ENCODE assay signal across 22 cellular contexts in genomic region chr17:81335388-81336157, GRCh38. TPM values are rescaled to one million over a fixed set of nuclear protein-coding genes. Genes with fewer than 3 reads are reported as not detected.
DNase-seq lines count a peak whose midpoint lies in the region; ATAC-seq and TF ChIP-seq lines count a peak whose summit lies in the region.
"Had no signal": no experiment of that assay in that cellular context is flagged by ENCODE, and none has a peak within 500 bp of the region (broad histone marks: within the 10 kb centered on the region; RNA-seq: fewer than 3 reads in every experiment).

No MANE protein-coding gene starts in this region.

- H3K4me3 Mint-ChIP-seq in CD8-positive, alpha-beta memory T cell = no peak overlapping the region
- H3K4me3 Mint-ChIP-seq in mesothelial cell of epicardium = no peak overlapping the region
- H3K4me3 Mint-ChIP-seq: activated B cell treated with CpG ODN at 0.5 μM for 24 hours; activated CD8-positive, alpha-beta T cell treated with anti-CD3 and anti-CD28 coated beads for 36 hours; memory B cell; naive thymus-derived CD4-positive, alpha-beta T cell; stimulated activated memory B cell treated with anti-CD40 and anti-IgM and Interleukin-4, amounts not matched to agents 10 μg/mL and 1 μg/mL and 100 μg/mL, for 72 hours had no signal

- POLR2A ChIA-PET in CD8-positive, alpha-beta memory T cell (lab: Charles Lee) = no interaction called here

- peaks cover 0 to 27% of the 10 kb centered on the region in 2 donors for H3K4me1 ChIP-seq in lung (ENCODE audit: control insufficient read depth in 2 of 2, insufficient read depth in 2 of 2, low read length in 2 of 2)
- no peaks in the 10 kb centered on the region for H3K4me1 ChIP-seq in CD8-positive, alpha-beta memory T cell (ENCODE audit: insufficient read depth, low read length)

- no peaks in the 10 kb centered on the region for H3K36me3 ChIP-seq in H7 (replicated peaks; ENCODE audit: control insufficient read depth, insufficient read depth, low read length)
- H3K36me3 ChIP-seq in lung (ENCODE audit: control insufficient read depth in 2 of 2, insufficient read depth in 2 of 2, low read length in 2 of 2) = no peaks in the 10 kb centered on the region
- no peaks in the 10 kb centered on the region for H3K36me3 ChIP-seq in CD8-positive, alpha-beta memory T cell (ENCODE audit: insufficient read depth, low read length)

- H3K4me3 ChIP-seq in H7 (ENCODE audit: insufficient read depth, low read depth, low read length) (no peak overlapping the region), lung (no peak overlapping the region)
- no peak overlapping the region for H3K4me3 ChIP-seq in CD8-positive, alpha-beta memory T cell (ENCODE audit: low read length)

- no peaks in the 10 kb centered on the region for H3K4me1 Mint-ChIP-seq in CD8-positive, alpha-beta memory T cell
- H3K4me1 Mint-ChIP-seq in mesothelial cell of epicardium = peaks cover 41% of the 10 kb centered on the region
- H3K4me1 Mint-ChIP-seq: activated B cell treated with CpG ODN at 0.5 μM for 24 hours; stimulated activated memory B cell treated with anti-CD40 and anti-IgM and Interleukin-4, amounts not matched to agents 10 μg/mL and 1 μg/mL and 100 μg/mL, for 72 hours had no signal

- 75 to 78% methylated on average over 12 of the region's 12 CpGs for WGBS in lung, 2 donors

- no peak overlapping the region for H3K27ac Mint-ChIP-seq in CD8-positive, alpha-beta memory T cell
- no peak overlapping the region for H3K27ac Mint-ChIP-seq in mesothelial cell of epicardium
- H3K27ac Mint-ChIP-seq: activated B cell treated with CpG ODN at 0.5 μM for 24 hours; activated CD8-positive, alpha-beta T cell treated with anti-CD3 and anti-CD28 coated beads for 36 hours; memory B cell; naive thymus-derived CD4-positive, alpha-beta T cell; stimulated activated memory B cell treated with anti-CD40 and anti-IgM and Interleukin-4, amounts not matched to agents 10 μg/mL and 1 μg/mL and 100 μg/mL, for 72 hours had no signal

- H3K27me3 Mint-ChIP-seq in CD8-positive, alpha-beta memory T cell = peaks cover 33 to 44% of the 10 kb centered on the region in 2 donors
- H3K27me3 Mint-ChIP-seq in mesothelial cell of epicardium (ENCODE audit: low read depth) = no peaks in the 10 kb centered on the region

- no peaks in the 10 kb centered on the region for H3K9me3 ChIP-seq in lung (ENCODE audit: control insufficient read depth in 2 of 2, insufficient read depth in 1 of 2, low read length in 1 of 2)
- H3K9me3 ChIP-seq in CD8-positive, alpha-beta memory T cell (ENCODE audit: low read length) = no peaks in the 10 kb centered on the region
- H3K9me3 ChIP-seq: SK-N-SH had no signal

- DNase-seq in H7 (peak; percentile 79), lung (ENCODE audit: low spot score) (no peak), NCI-H2107 (lab: John Stamatoyannopoulos, UW) (no peak), mesothelial cell of epicardium (ENCODE audit: low spot score in 2 of 2, unreplicated experiment in 2 of 2) (no peak)
- DNase-seq in CD8-positive, alpha-beta memory T cell = no peak
- DNase-seq: activated B cell treated with CpG ODN at 0.5 μM for 24 hours; activated CD8-positive, alpha-beta T cell treated with anti-CD3 and anti-CD28 coated beads for 36 hours; amniotic stem cell; caudate nucleus; foreskin melanocyte; hippocampal formation; naive thymus-derived CD4-positive, alpha-beta T cell; NCI-H1694; NCI-H345; SK-N-SH had no signal

- H3K9me3 Mint-ChIP-seq in CD8-positive, alpha-beta memory T cell = no peaks in the 10 kb centered on the region
- H3K9me3 Mint-ChIP-seq in mesothelial cell of epicardium = no peaks in the 10 kb centered on the region
- H3K9me3 Mint-ChIP-seq: activated B cell treated with CpG ODN at 0.5 μM for 24 hours; activated CD8-positive, alpha-beta T cell treated with anti-CD3 and anti-CD28 coated beads for 36 hours; memory B cell; naive thymus-derived CD4-positive, alpha-beta T cell; stimulated activated memory B cell treated with anti-CD40 and anti-IgM and Interleukin-4, amounts not matched to agents 10 μg/mL and 1 μg/mL and 100 μg/mL, for 72 hours had no signal

- H3K36me3 Mint-ChIP-seq in CD8-positive, alpha-beta memory T cell = no peaks in the 10 kb centered on the region
- H3K36me3 Mint-ChIP-seq in mesothelial cell of epicardium = no peaks in the 10 kb centered on the region
- H3K36me3 Mint-ChIP-seq: memory B cell; stimulated activated memory B cell treated with anti-CD40 and anti-IgM and Interleukin-4, amounts not matched to agents 10 μg/mL and 1 μg/mL and 100 μg/mL, for 72 hours had no signal

- peaks cover 10% of the 10 kb centered on the region for H3K27me3 ChIP-seq in H7 (ENCODE audit: control insufficient read depth, insufficient read depth, low read length)
- no peaks in the 10 kb centered on the region for H3K27me3 ChIP-seq in lung (ENCODE audit: control insufficient read depth, insufficient read depth)
- H3K27me3 ChIP-seq in CD8-positive, alpha-beta memory T cell (ENCODE audit: insufficient read depth, low read length, poor library complexity, severe bottlenecking) = peaks cover 19% of the 10 kb centered on the region

- TF ChIP-seq CTCF in 22Rv1 (IDR thresholded peaks at IDR 0.05) = no peak
- TF ChIP-seq CTCF in VCaP (conservative IDR thresholded peaks at IDR 0.05) = no peak
- TF ChIP-seq CTCF in lung (IDR thresholded peaks at IDR 0.05; ENCODE audit: control extremely low read depth, extremely low read depth) = no peak
- TF ChIP-seq CTCF in mesothelial cell of epicardium (IDR thresholded peaks at IDR 0.05; ENCODE audit: unreplicated experiment) = no peak

- ATAC-seq in lung (ENCODE audit: insufficient read depth, low FRiP score) (peak; percentile 23), HG03571 (IDR thresholded peaks at IDR 0.05; ENCODE audit: unreplicated experiment) (no peak)
- ATAC-seq: activated CD8-positive, alpha-beta T cell treated with anti-CD3 and anti-CD28 coated beads for 36 hours; naive thymus-derived CD4-positive, alpha-beta T cell; sciatic nerve; stimulated activated memory B cell treated with anti-CD40 and anti-IgM and Interleukin-4, amounts not matched to agents 10 μg/mL and 1 μg/mL and 100 μg/mL, for 72 hours had no signal

- H3K27ac ChIP-seq in 22Rv1 (peak overlapping the region; percentile 46), VCaP (peak overlapping the region; percentile 7; the same call in 1 of the 2 replicates), lung (ENCODE audit: low read depth in 1 of 2, low read length in 1 of 2) (peak overlapping the region in 1 of 2 donors; percentile 46)
- H3K27ac ChIP-seq in CD8-positive, alpha-beta memory T cell (ENCODE audit: low read depth, low read length) = no peak overlapping the region
- H3K27ac ChIP-seq: parathyroid adenoma had no signal

- CTCF ChIA-PET in CD8-positive, alpha-beta memory T cell (lab: Charles Lee) = no interaction called here

RNA-seq across cellular contexts. Expression of gene SLC38A10, which starts 40.5 kb away (rescaled TPM):
- total RNA-seq in H7 (2014; rRNA removed; shearing (Covaris generic)) = 39.1 and 44.2 TPM in 2 replicates
- total RNA-seq in lung (100 to 1,000 TPM in 1 of 2 donors, 10 to 100 TPM in 1; 56.0 to 127 TPM), mesothelial cell of epicardium (96.6 to 105 TPM (median 103 TPM) in 3 replicates)
- 10 to 100 TPM; 69.6 to 95.3 TPM for polyA plus RNA-seq in lung
- 10 to 100 TPM; 49.0 to 51.0 TPM for total RNA-seq in CD8-positive, alpha-beta memory T cell
- 71.1 TPM for polyA plus RNA-seq in CD8-positive, alpha-beta memory T cell

RNA-seq across cellular contexts. Expression of gene BAHCC1, which starts 59.7 kb away (rescaled TPM):
- total RNA-seq in H7 (2014; rRNA removed; shearing (Covaris generic)) = 8.7 and 19.7 TPM in 2 replicates
- total RNA-seq in lung (10 to 100 TPM; 24.4 to 24.9 TPM), mesothelial cell of epicardium (34.9 to 36.4 TPM (median 35.1 TPM) in 3 replicates)
- polyA plus RNA-seq in lung = 10 to 100 TPM in 1 of 2 donors, 1 to 10 TPM in 1; 7.6 to 10.5 TPM
- not detected for total RNA-seq in CD8-positive, alpha-beta memory T cell
- polyA plus RNA-seq in CD8-positive, alpha-beta memory T cell = not detected
- polyA plus RNA-seq: naive thymus-derived CD4-positive, alpha-beta T cell had no signal
